28 cellular contexts compared by ENCODE assay signal in the genomic region with DNA sequence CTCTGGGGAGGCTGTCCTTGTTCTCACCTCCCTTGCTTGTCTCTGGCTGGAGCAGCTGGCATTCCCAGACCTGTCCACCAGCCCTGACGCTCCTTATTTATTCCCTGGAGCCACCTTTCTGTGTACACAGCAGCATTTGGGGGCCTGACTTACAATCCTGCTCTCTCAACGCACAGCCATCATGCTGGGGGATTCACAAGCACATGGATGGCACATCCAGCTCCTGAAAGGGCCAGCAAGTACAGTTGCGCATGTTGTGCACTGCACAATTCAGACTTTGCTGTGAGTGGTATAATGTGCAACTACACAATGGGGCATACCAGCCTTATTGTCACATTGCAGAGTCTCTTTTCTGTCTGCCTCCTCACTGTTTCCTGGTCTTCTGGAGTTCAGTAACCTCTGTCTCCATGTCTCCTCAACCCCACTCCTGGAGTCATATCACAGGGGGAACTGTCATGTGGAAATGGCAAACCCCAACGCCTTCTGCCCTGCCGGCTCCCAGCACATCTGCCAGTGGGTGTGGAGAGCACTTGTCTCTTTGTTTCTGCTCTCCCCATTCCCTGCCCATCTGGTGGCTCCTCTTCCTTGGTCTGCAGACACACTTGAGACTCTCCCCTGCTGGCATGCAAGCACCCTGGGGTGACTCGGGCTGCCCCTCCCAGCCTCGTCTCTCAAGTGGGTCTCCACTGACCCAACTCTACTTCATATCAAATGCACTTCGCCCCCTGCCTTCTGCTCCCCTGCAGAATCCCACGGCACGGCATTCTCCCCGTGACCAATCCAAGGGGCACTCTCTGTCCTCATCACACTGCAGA. TPM values are rescaled to one million over a fixed set of nuclear protein-coding genes. Genes with fewer than 3 reads are reported as not detected.
DNase-seq lines count a peak whose midpoint lies in the region; ATAC-seq, FAIRE-seq and TF ChIP-seq lines count a peak whose summit lies in the region.
"Had no signal": no experiment of that assay in that cellular context is flagged by ENCODE, and none has a peak within 500 bp of the region (broad histone marks: within the 10 kb centered on the region; RNA-seq: fewer than 3 reads in every experiment).

No MANE protein-coding gene starts in this region.

- no peaks in the 10 kb centered on the region for H3K9me3 Mint-ChIP-seq in activated T-helper 1 cell treated with anti-CD3 and anti-CD28 coated beads, Interleukin-12 subunit alpha, Interleukin-12 subunit beta, Interleukin-2, Interleukin-4 antibody, amounts not matched to agents 30 ng/mL and 10 ng/mL and 1 ng/mL, durations not matched to agents 14 hours and 24 hours and 36 hours
- H3K9me3 Mint-ChIP-seq: activated CD4-positive, alpha-beta T cell treated with anti-CD3 and anti-CD28 coated beads, Interleukin-2, amount 10 ng/mL, durations not matched to agents 7 days and 5 days; activated naive CD8-positive, alpha-beta T cell treated with anti-CD3 and anti-CD28 coated beads for 36 hours; mesothelial cell of epicardium; natural killer cell had no signal

- CTCF ChIA-PET in HepG2 (lab: Yijun Ruan, JAX; ENCODE audit: low intra/inter-chr PET ratio, low total read pairs): no interaction called here

- H3K9ac ChIP-seq in HepG2 (ENCODE audit: insufficient read depth, low read depth, low read length) (no peak overlapping the region), kidney (ENCODE audit: low read length in 2 of 2) (no peak overlapping the region)

- no peak overlapping the region for H3K27ac Mint-ChIP-seq in activated T-helper 1 cell treated with anti-CD3 and anti-CD28 coated beads, Interleukin-12 subunit alpha, Interleukin-12 subunit beta, Interleukin-2, Interleukin-4 antibody, amounts not matched to agents 30 ng/mL and 10 ng/mL and 1 ng/mL, durations not matched to agents 14 hours and 24 hours and 36 hours
- H3K27ac Mint-ChIP-seq: activated CD4-positive, alpha-beta T cell treated with anti-CD3 and anti-CD28 coated beads, Interleukin-2, amount 10 ng/mL, durations not matched to agents 7 days and 5 days; activated CD8-positive, alpha-beta memory T cell treated with anti-CD3 and anti-CD28 coated beads, Interleukin-2, amount 10 ng/mL, durations not matched to agents 7 days and 5 days; activated naive CD8-positive, alpha-beta T cell treated with anti-CD3 and anti-CD28 coated beads for 36 hours; mesothelial cell of epicardium; natural killer cell; T-helper 17 cell had no signal

- H3K36me3 Mint-ChIP-seq in activated T-helper 1 cell treated with anti-CD3 and anti-CD28 coated beads, Interleukin-12 subunit alpha, Interleukin-12 subunit beta, Interleukin-2, Interleukin-4 antibody, amounts not matched to agents 30 ng/mL and 10 ng/mL and 1 ng/mL, durations not matched to agents 14 hours and 24 hours and 36 hours (ENCODE audit: low read depth): no peaks in the 10 kb centered on the region
- H3K36me3 Mint-ChIP-seq: activated CD8-positive, alpha-beta memory T cell treated with anti-CD3 and anti-CD28 coated beads, Interleukin-2, amount 10 ng/mL, durations not matched to agents 7 days and 5 days; activated naive CD8-positive, alpha-beta T cell treated with anti-CD3 and anti-CD28 coated beads for 36 hours; CD4-positive, CD25-positive, alpha-beta regulatory T cell; mesothelial cell of epicardium; natural killer cell had no signal

- peaks cover 9% of the 10 kb centered on the region for H3K9me3 ChIP-seq in HepG2 (ENCODE audit: low read length)
- no peaks in the 10 kb centered on the region for H3K9me3 ChIP-seq in right lobe of liver
- no peaks in the 10 kb centered on the region for H3K9me3 ChIP-seq in kidney (ENCODE audit: control insufficient read depth in 1 of 2, low read length in 2 of 2)
- H3K9me3 ChIP-seq: left ventricle myocardium inferior, Peyer's patch, thoracic aorta had no signal

- no peak overlapping the region for H3K4me3 Mint-ChIP-seq in activated T-helper 1 cell treated with anti-CD3 and anti-CD28 coated beads, Interleukin-12 subunit alpha, Interleukin-12 subunit beta, Interleukin-2, Interleukin-4 antibody, amounts not matched to agents 30 ng/mL and 10 ng/mL and 1 ng/mL, durations not matched to agents 14 hours and 24 hours and 36 hours
- H3K4me3 Mint-ChIP-seq: activated CD4-positive, alpha-beta T cell treated with anti-CD3 and anti-CD28 coated beads, Interleukin-2, amount 10 ng/mL, durations not matched to agents 7 days and 5 days; activated CD8-positive, alpha-beta memory T cell treated with anti-CD3 and anti-CD28 coated beads, Interleukin-2, amount 10 ng/mL, durations not matched to agents 7 days and 5 days; activated naive CD8-positive, alpha-beta T cell treated with anti-CD3 and anti-CD28 coated beads for 36 hours; CD4-positive, CD25-positive, alpha-beta regulatory T cell; mesothelial cell of epicardium; natural killer cell; T-helper 17 cell had no signal

- H3K27me3 ChIP-seq in HepG2 (ENCODE audit: control insufficient read depth in 1 of 2, insufficient read depth in 2 of 2, low read length in 2 of 2) (no peaks in the 10 kb centered on the region), right lobe of liver (no peaks in the 10 kb centered on the region)
- H3K27me3 ChIP-seq: Peyer's patch had no signal

- TF ChIP-seq EP300 in HepG2 (IDR thresholded peaks at IDR 0.05; ENCODE audit: low read depth in 2 of 2, low read length in 2 of 2) (no peak), HepG2 (CRISPR knock-in tag; IDR thresholded peaks at IDR 0.05; ENCODE audit: borderline replicate concordance) (no peak)

- H3K27me3 Mint-ChIP-seq in activated T-helper 1 cell treated with anti-CD3 and anti-CD28 coated beads, Interleukin-12 subunit alpha, Interleukin-12 subunit beta, Interleukin-2, Interleukin-4 antibody, amounts not matched to agents 30 ng/mL and 10 ng/mL and 1 ng/mL, durations not matched to agents 14 hours and 24 hours and 36 hours (ENCODE audit: insufficient read depth): no peaks in the 10 kb centered on the region
- H3K27me3 Mint-ChIP-seq: activated CD4-positive, alpha-beta T cell treated with anti-CD3 and anti-CD28 coated beads, Interleukin-2, amount 10 ng/mL, durations not matched to agents 7 days and 5 days; activated CD8-positive, alpha-beta memory T cell treated with anti-CD3 and anti-CD28 coated beads, Interleukin-2, amount 10 ng/mL, durations not matched to agents 7 days and 5 days; activated naive CD8-positive, alpha-beta T cell treated with anti-CD3 and anti-CD28 coated beads for 36 hours had no signal

- BruUV-seq in HepG2 (replicated peaks; lab: Mats Ljungman, UMichigan): no TSS peak

- H3K4me2 ChIP-seq in HepG2 (ENCODE audit: low read depth, low read length): no peak overlapping the region
- H3K4me2 ChIP-seq: smooth muscle cell had no signal

- in situ Hi-C loops in HepG2 (cut with HindIII; ENCODE audit: extremely low pct_ligation_motif_present, low pct_unique_long_range_greater_than_20kb): no loop called here

- H3K27ac ChIP-seq in HepG2 (ENCODE audit: extremely low read length, insufficient read depth, low read length) (no peak overlapping the region), right lobe of liver (no peak overlapping the region), kidney (ENCODE audit: low read depth in 2 of 2, low read length in 2 of 2) (no peak overlapping the region)
- H3K27ac ChIP-seq: left ventricle myocardium inferior, Peyer's patch, thoracic aorta had no signal

- no peak for TF ChIP-seq RAD21 in HepG2 (CRISPR knock-in tag; IDR thresholded peaks at IDR 0.05)

- intact Hi-C loops in HepG2 (cut with micrococcal nuclease; ENCODE audit: unreplicated experiment) (no loop called here), right lobe of liver (cut with DNase I) (no loop called here), kidney (cut with DNase I) (no loop called here)
- intact Hi-C loops in activated T-helper 1 cell treated with anti-CD3 and anti-CD28 coated beads, Interleukin-12 subunit alpha, Interleukin-12 subunit beta, Interleukin-2, Interleukin-4 antibody, amounts not matched to agents 30 ng/mL and 10 ng/mL and 1 ng/mL, durations not matched to agents 14 hours and 24 hours and 36 hours (cut with micrococcal nuclease): no loop called here

- TF ChIP-seq POLR2A in HepG2 (IDR thresholded peaks at IDR 0.05; ENCODE audit: insufficient read depth in 1 of 2, low read depth in 2 of 2, low read length in 2 of 2) (no peak), right lobe of liver (IDR thresholded peaks at IDR 0.05) (no peak)

- DNase-seq in HepG2 (ENCODE audit: low spot score): no peak
- DNase-seq in right lobe of liver: no peak
- peak; percentile 26 for DNase-seq in NCI-H510A (lab: John Stamatoyannopoulos, UW)
- peak; percentile 7 for DNase-seq in kidney
- no peak for DNase-seq in MV-4-11 (lab: John Stamatoyannopoulos, UW)
- DNase-seq in GM19240 (ENCODE audit: insufficient read length, low spot score): no peak
- no peak for DNase-seq in activated T-helper 1 cell treated with anti-CD3 and anti-CD28 coated beads, Interleukin-12 subunit alpha, Interleukin-12 subunit beta, Interleukin-2, Interleukin-4 antibody, amounts not matched to agents 30 ng/mL and 10 ng/mL and 1 ng/mL, durations not matched to agents 14 hours and 24 hours and 36 hours (ENCODE audit: low spot score)
- DNase-seq: activated CD4-positive, alpha-beta T cell treated with anti-CD3 and anti-CD28 coated beads, Interleukin-2, amount 10 ng/mL, durations not matched to agents 7 days and 5 days; activated CD8-positive, alpha-beta memory T cell treated with anti-CD3 and anti-CD28 coated beads, Interleukin-2, amount 10 ng/mL, durations not matched to agents 7 days and 5 days; activated naive CD8-positive, alpha-beta T cell treated with anti-CD3 and anti-CD28 coated beads for 36 hours; CD4-positive, CD25-positive, alpha-beta regulatory T cell; erythroblast; foreskin fibroblast; H7; KG1; left ventricle myocardium inferior; natural killer cell; NCI-H2081 treated with DMSO at 0.1 percent for 48 hours; stimulated activated CD4-positive, alpha-beta T cell treated with anti-CD3 and anti-CD28 coated beads, Interleukin-4, amount 100 ng/mL, for 24 hours; stimulated activated naive CD4-positive, alpha-beta T cell treated with Interleukin-2 at 50 U/mL for 16 hours; T-helper 17 cell had no signal

- H3K36me3 ChIP-seq in HepG2 (replicated peaks in 1 of 2; ENCODE audit: control insufficient read depth in 1 of 2, insufficient read depth in 2 of 2, low read length in 2 of 2) (no peaks in the 10 kb centered on the region), right lobe of liver (no peaks in the 10 kb centered on the region), kidney (ENCODE audit: control insufficient read depth in 1 of 2, insufficient read depth in 2 of 2, low read length in 2 of 2) (no peaks in the 10 kb centered on the region)
- H3K36me3 ChIP-seq: left ventricle myocardium inferior, Peyer's patch, thoracic aorta had no signal

- POLR2A ChIA-PET in HepG2 (lab: Yijun Ruan, JAX): interaction anchor here (1.4 kb wide), 1 partner anchor 33 kb away, joined by 5 read pairs; no protein-coding TSS in a partner anchor

- no peaks in the 10 kb centered on the region for H3K4me1 Mint-ChIP-seq in activated T-helper 1 cell treated with anti-CD3 and anti-CD28 coated beads, Interleukin-12 subunit alpha, Interleukin-12 subunit beta, Interleukin-2, Interleukin-4 antibody, amounts not matched to agents 30 ng/mL and 10 ng/mL and 1 ng/mL, durations not matched to agents 14 hours and 24 hours and 36 hours (ENCODE audit: low read depth)
- H3K4me1 Mint-ChIP-seq: activated CD4-positive, alpha-beta T cell treated with anti-CD3 and anti-CD28 coated beads, Interleukin-2, amount 10 ng/mL, durations not matched to agents 7 days and 5 days; activated CD8-positive, alpha-beta memory T cell treated with anti-CD3 and anti-CD28 coated beads, Interleukin-2, amount 10 ng/mL, durations not matched to agents 7 days and 5 days; activated naive CD8-positive, alpha-beta T cell treated with anti-CD3 and anti-CD28 coated beads for 36 hours; CD4-positive, CD25-positive, alpha-beta regulatory T cell; natural killer cell had no signal

- no peak for FAIRE-seq in HepG2 (lab: Jason Lieb, UNC)
- FAIRE-seq in kidney (lab: Jason Lieb, UNC): no peak
- FAIRE-seq: astrocyte had no signal

- H3K4me1 ChIP-seq in HepG2 (ENCODE audit: insufficient read depth, low read length): peaks cover 74% of the 10 kb centered on the region
- no peaks in the 10 kb centered on the region for H3K4me1 ChIP-seq in right lobe of liver
- H3K4me1 ChIP-seq in kidney (ENCODE audit: control insufficient read depth in 1 of 2, insufficient read depth in 1 of 2, low read depth in 1 of 2, low read length in 2 of 2): no peaks in the 10 kb centered on the region
- H3K4me1 ChIP-seq: left ventricle myocardium inferior, Peyer's patch had no signal

- H4K20me1 ChIP-seq in HepG2 (ENCODE audit: insufficient read depth, low read length): no peaks in the 10 kb centered on the region

- H2AFZ ChIP-seq in HepG2 (ENCODE audit: low read length): no peak overlapping the region

- WGBS in HepG2 (ENCODE audit: low lambda C conversion rate): 85% methylated on average over 11 of the region's 11 CpGs
- 86% methylated on average over 5 of the region's 11 CpGs for WGBS in right lobe of liver (ENCODE audit: insufficient coverage, low coverage, low lambda C conversion rate, missing lambda C conversion rate)

- ATAC-seq in HepG2 (no peak), right lobe of liver (no peak), HG02759 (IDR thresholded peaks at IDR 0.05; ENCODE audit: unreplicated experiment) (no peak)
- ATAC-seq: activated CD8-positive, alpha-beta memory T cell treated with anti-CD3 and anti-CD28 coated beads, Interleukin-2, amount 10 ng/mL, durations not matched to agents 7 days and 5 days; natural killer cell; T-helper 17 cell had no signal

- no peak for TF ChIP-seq CTCF in HepG2 (CRISPR knock-in tag; IDR thresholded peaks at IDR 0.05)
- TF ChIP-seq CTCF in right lobe of liver (IDR thresholded peaks at IDR 0.05): no peak
- TF ChIP-seq CTCF in kidney (IDR thresholded peaks at IDR 0.05; ENCODE audit: borderline replicate concordance, extremely low read depth, insufficient read depth): no peak

- H3K4me3 ChIP-seq in HepG2 (replicated peaks in 1 of 3; ENCODE audit: insufficient read depth in 1 of 3, low read depth in 2 of 3, low read length in 3 of 3): no peak overlapping the region
- H3K4me3 ChIP-seq in right lobe of liver: no peak overlapping the region
- H3K4me3 ChIP-seq in kidney (ENCODE audit: low read length in 2 of 2): no peak overlapping the region
- H3K4me3 ChIP-seq: left ventricle myocardium inferior, Peyer's patch, smooth muscle cell, thoracic aorta had no signal

- H3K79me2 ChIP-seq in HepG2 (ENCODE audit: insufficient read depth, low read length): no peaks in the 10 kb centered on the region

RNA-seq across cellular contexts. Expression of a gene that starts 41.2 kb away (rescaled TPM):
- not detected in 2 replicates for total RNA-seq in HepG2 (2016; rRNA removed; fragmentation: Illumina TruSeq; extraction: Trizol)
- total RNA-seq in HepG2 (2016; cell fraction: cytosol; rRNA removed; fragmentation: Illumina TruSeq; extraction: Trizol; ENCODE audit: low read depth): not detected in 2 replicates
- total RNA-seq in HepG2 (2016; cell fraction: insoluble cytoplasmic fraction; rRNA removed; fragmentation: Illumina TruSeq; extraction: Trizol): not detected in 2 replicates
- not detected in 2 replicates for total RNA-seq in HepG2 (2016; cell fraction: membrane; rRNA removed; fragmentation: Illumina TruSeq; extraction: Trizol)
- total RNA-seq in HepG2 (2016; cell fraction: nucleus; rRNA removed; fragmentation: Illumina TruSeq; extraction: Trizol): 0.38 TPM in 1 of 2 replicates, not detected in the other
- 0.07 and 0.17 TPM in 2 replicates for polyA plus RNA-seq in HepG2 (2011; rRNA removed)
- polyA plus RNA-seq in HepG2 (2011; cell fraction: cytosol; rRNA removed): 0.03 TPM in 1 of 2 replicates, not detected in the other
- 0.59 and 0.62 TPM in 2 replicates for polyA plus RNA-seq in HepG2 (2011; cell fraction: nucleus; rRNA removed)
- polyA plus RNA-seq in HepG2 (2012): 0.12 TPM in 1 of 2 replicates, not detected in the other
- polyA plus RNA-seq in HepG2 (2016; cell fraction: cytosol; fragmentation: Illumina TruSeq; extraction: Trizol; ENCODE audit: low read depth): not detected in 2 replicates
- not detected in 2 replicates for polyA plus RNA-seq in HepG2 (2016; cell fraction: insoluble cytoplasmic fraction; fragmentation: Illumina TruSeq; extraction: Trizol; ENCODE audit: low read depth)
- not detected in 2 replicates for polyA plus RNA-seq in HepG2 (2016; cell fraction: membrane; fragmentation: Illumina TruSeq; extraction: Trizol; ENCODE audit: low read depth)
- 0.15 TPM in 1 of 2 replicates, not detected in the other for polyA plus RNA-seq in HepG2 (2016; cell fraction: nucleus; fragmentation: Illumina TruSeq; extraction: Trizol; ENCODE audit: insufficient read depth, low read depth)
- polyA minus RNA-seq in HepG2 (2011; rRNA and poly(A)+ RNA removed; ENCODE audit: low replicate concordance): 0.08 TPM in 1 of 2 replicates, not detected in the other
- polyA minus RNA-seq in HepG2 (2011; cell fraction: cytosol; rRNA and poly(A)+ RNA removed): not detected in 2 replicates
- 0.12 and 0.26 TPM in 2 replicates for polyA minus RNA-seq in HepG2 (2011; cell fraction: nucleus; rRNA and poly(A)+ RNA removed)
- 10 to 100 TPM in 5 of 6 experiments, 1 to 10 TPM in 1; 5.7 to 43.7 (median 23.9) TPM for total RNA-seq in right lobe of liver
- 24.0 TPM for total RNA-seq in kidney
- 29.6 TPM for polyA plus RNA-seq in kidney (ENCODE audit: insufficient read depth, low read depth, low replicate concordance)
- not detected in 2 replicates for total RNA-seq in activated T-helper 1 cell treated with anti-CD3 and anti-CD28 coated beads, Interleukin-12 subunit alpha, Interleukin-12 subunit beta, Interleukin-2, Interleukin-4 antibody, amounts not matched to agents 30 ng/mL and 10 ng/mL and 1 ng/mL, durations not matched to agents 14 hours and 24 hours and 36 hours
- total RNA-seq: activated CD4-positive, alpha-beta T cell treated with anti-CD3 and anti-CD28 coated beads, Interleukin-2, amount 10 ng/mL, durations not matched to agents 7 days and 5 days; activated CD8-positive, alpha-beta memory T cell treated with anti-CD3 and anti-CD28 coated beads, Interleukin-2, amount 10 ng/mL, durations not matched to agents 7 days and 5 days; astrocyte; SK-MEL-5; smooth muscle cell had no signal
- polyA plus RNA-seq: CD4-positive, CD25-positive, alpha-beta regulatory T cell; smooth muscle cell had no signal

RNA-seq across cellular contexts. Expression of a gene that starts 58.0 kb away (rescaled TPM):
- total RNA-seq in HepG2 (2016; rRNA removed; fragmentation: Illumina TruSeq; extraction: Trizol) (48.2 and 95.5 TPM in 2 replicates), right lobe of liver (10 to 100 TPM in 1 of 6 experiments, 1 to 10 TPM in 2, not detected in 3; 1.7 to 13.4 (median 3.8) TPM), kidney (not detected)
- total RNA-seq in HepG2 (2016; cell fraction: cytosol; rRNA removed; fragmentation: Illumina TruSeq; extraction: Trizol; ENCODE audit: low read depth): 20.1 and 21.5 TPM in 2 replicates
- total RNA-seq in HepG2 (2016; cell fraction: insoluble cytoplasmic fraction; rRNA removed; fragmentation: Illumina TruSeq; extraction: Trizol): 42.8 and 103 TPM in 2 replicates
- total RNA-seq in HepG2 (2016; cell fraction: membrane; rRNA removed; fragmentation: Illumina TruSeq; extraction: Trizol): 36.0 and 50.6 TPM in 2 replicates
- 89.0 and 105 TPM in 2 replicates for total RNA-seq in HepG2 (2016; cell fraction: nucleus; rRNA removed; fragmentation: Illumina TruSeq; extraction: Trizol)
- polyA plus RNA-seq in HepG2 (2011; rRNA removed) (312 and 395 TPM in 2 replicates), kidney (ENCODE audit: insufficient read depth, low read depth, low replicate concordance) (0.17 TPM)
- 265 and 361 TPM in 2 replicates for polyA plus RNA-seq in HepG2 (2011; cell fraction: cytosol; rRNA removed)
- 341 and 399 TPM in 2 replicates for polyA plus RNA-seq in HepG2 (2011; cell fraction: nucleus; rRNA removed)
- polyA plus RNA-seq in HepG2 (2012): 757 and 768 TPM in 2 replicates
- polyA plus RNA-seq in HepG2 (2016; cell fraction: cytosol; fragmentation: Illumina TruSeq; extraction: Trizol; ENCODE audit: low read depth): 47.2 and 71.3 TPM in 2 replicates
- polyA plus RNA-seq in HepG2 (2016; cell fraction: insoluble cytoplasmic fraction; fragmentation: Illumina TruSeq; extraction: Trizol; ENCODE audit: low read depth): 105 and 121 TPM in 2 replicates
- polyA plus RNA-seq in HepG2 (2016; cell fraction: membrane; fragmentation: Illumina TruSeq; extraction: Trizol; ENCODE audit: low read depth): 59.9 and 79.2 TPM in 2 replicates
- 324 and 361 TPM in 2 replicates for polyA plus RNA-seq in HepG2 (2016; cell fraction: nucleus; fragmentation: Illumina TruSeq; extraction: Trizol; ENCODE audit: insufficient read depth, low read depth)
- 0.49 and 99.7 TPM in 2 replicates for polyA minus RNA-seq in HepG2 (2011; rRNA and poly(A)+ RNA removed; ENCODE audit: low replicate concordance)
- polyA minus RNA-seq in HepG2 (2011; cell fraction: cytosol; rRNA and poly(A)+ RNA removed): 86.7 and 119 TPM in 2 replicates
- 18.8 and 31.0 TPM in 2 replicates for polyA minus RNA-seq in HepG2 (2011; cell fraction: nucleus; rRNA and poly(A)+ RNA removed)
- total RNA-seq in activated T-helper 1 cell treated with anti-CD3 and anti-CD28 coated beads, Interleukin-12 subunit alpha, Interleukin-12 subunit beta, Interleukin-2, Interleukin-4 antibody, amounts not matched to agents 30 ng/mL and 10 ng/mL and 1 ng/mL, durations not matched to agents 14 hours and 24 hours and 36 hours: not detected in 2 replicates
- total RNA-seq: activated CD4-positive, alpha-beta T cell treated with anti-CD3 and anti-CD28 coated beads, Interleukin-2, amount 10 ng/mL, durations not matched to agents 7 days and 5 days; activated CD8-positive, alpha-beta memory T cell treated with anti-CD3 and anti-CD28 coated beads, Interleukin-2, amount 10 ng/mL, durations not matched to agents 7 days and 5 days; activated naive CD8-positive, alpha-beta T cell treated with anti-CD3 and anti-CD28 coated beads for 36 hours; CD4-positive, CD25-positive, alpha-beta regulatory T cell; natural killer cell; Peyer's patch; thoracic aorta had no signal
- polyA plus RNA-seq: CD4-positive, CD25-positive, alpha-beta regulatory T cell had no signal

Comparison
In these comparisons a context has a peak if more than half of its experiments do, and no peak if none do; other contexts are left out.
1. DNase-seq: peak in NCI-H510A (single experiment) and kidney (single experiment); none in HepG2 (single experiment), right lobe of liver (0 of 3), MV-4-11 (single experiment), GM19240 (single experiment) and activated T-helper 1 cell treated with anti-CD3 and anti-CD28 coated beads, Interleukin-12 subunit alpha, Interleukin-12 subunit beta, Interleukin-2, Interleukin-4 antibody, amounts not matched to agents 30 ng/mL and 10 ng/mL and 1 ng/mL, durations not matched to agents 14 hours and 24 hours and 36 hours (single experiment).